21 cellular contexts compared by ENCODE assay signal in genomic region chr4:3629665-3630064, GRCh38.
DNase-seq lines count a peak whose midpoint lies in the region; ATAC-seq and TF ChIP-seq lines count a peak whose summit lies in the region.
"Had no signal": no experiment of that assay in that cellular context is flagged by ENCODE, and none has a peak within 500 bp of the region (broad histone marks: within the 10 kb centered on the region; RNA-seq: fewer than 3 reads in every experiment).

No MANE protein-coding gene starts in this region.

- H3K36me3 Mint-ChIP-seq in activated naive CD8-positive, alpha-beta T cell treated with anti-CD3 and anti-CD28 coated beads, Interleukin-2, amount 10 ng/mL, durations not matched to agents 7 days and 5 days, result no peaks in the 10 kb centered on the region
- no peaks in the 10 kb centered on the region for H3K36me3 Mint-ChIP-seq in activated naive CD8-positive, alpha-beta T cell treated with anti-CD3 and anti-CD28 coated beads, Interleukin-2, amount 50 U/mL, for 24 hours (ENCODE audit: low read depth)
- no peaks in the 10 kb centered on the region for H3K36me3 Mint-ChIP-seq in nephron (ENCODE audit: low read depth)
- H3K36me3 Mint-ChIP-seq: CD14-positive monocyte; CD4-positive, alpha-beta memory T cell; IgD-negative memory B cell had no signal

- no peaks in the 10 kb centered on the region for H3K4me1 Mint-ChIP-seq in activated naive CD8-positive, alpha-beta T cell treated with anti-CD3 and anti-CD28 coated beads, Interleukin-2, amount 10 ng/mL, durations not matched to agents 7 days and 5 days
- H3K4me1 Mint-ChIP-seq in activated naive CD8-positive, alpha-beta T cell treated with anti-CD3 and anti-CD28 coated beads, Interleukin-2, amount 50 U/mL, for 24 hours, result no peaks in the 10 kb centered on the region
- H3K4me1 Mint-ChIP-seq in nephron, result peaks cover 23% of the 10 kb centered on the region
- H3K4me1 Mint-ChIP-seq: CD14-positive monocyte; CD4-positive, alpha-beta memory T cell had no signal

- no peaks in the 10 kb centered on the region for H3K79me2 ChIP-seq in osteoblast (ENCODE audit: insufficient read depth, low read length)

- no peak overlapping the region for H3K27ac Mint-ChIP-seq in activated naive CD8-positive, alpha-beta T cell treated with anti-CD3 and anti-CD28 coated beads, Interleukin-2, amount 10 ng/mL, durations not matched to agents 7 days and 5 days
- no peak overlapping the region for H3K27ac Mint-ChIP-seq in activated naive CD8-positive, alpha-beta T cell treated with anti-CD3 and anti-CD28 coated beads, Interleukin-2, amount 50 U/mL, for 24 hours
- peak overlapping the region in 2 of 3 experiments; percentile 10 to 82 for H3K27ac Mint-ChIP-seq in nephron
- H3K27ac Mint-ChIP-seq: CD4-positive, alpha-beta memory T cell; GM23338; HFFc6; IgD-negative memory B cell had no signal

- H4K20me1 ChIP-seq in osteoblast (ENCODE audit: insufficient read depth, low read length), result no peaks in the 10 kb centered on the region
- H4K20me1 ChIP-seq: BLaER1 had no signal

- no peak for ATAC-seq in activated naive CD8-positive, alpha-beta T cell treated with anti-CD3 and anti-CD28 coated beads, Interleukin-2, amount 10 ng/mL, durations not matched to agents 7 days and 5 days (ENCODE audit: low read depth)
- ATAC-seq in activated naive CD8-positive, alpha-beta T cell treated with anti-CD3 and anti-CD28 coated beads, Interleukin-2, amount 50 U/mL, for 24 hours, result no peak
- ATAC-seq in GM19351 (IDR thresholded peaks at IDR 0.05; ENCODE audit: unreplicated experiment) (no peak), HG03378 (IDR thresholded peaks at IDR 0.05; ENCODE audit: unreplicated experiment) (no peak)
- ATAC-seq: GM12878, HCT116, HepG2 had no signal

- no peak overlapping the region for H3K4me3 ChIP-seq in osteoblast (ENCODE audit: insufficient read depth, low read length)
- H3K4me3 ChIP-seq: BLaER1, GM12878, GM23338 had no signal

- no peaks in the 10 kb centered on the region for H3K9me3 Mint-ChIP-seq in activated naive CD8-positive, alpha-beta T cell treated with anti-CD3 and anti-CD28 coated beads, Interleukin-2, amount 10 ng/mL, durations not matched to agents 7 days and 5 days
- no peaks in the 10 kb centered on the region for H3K9me3 Mint-ChIP-seq in activated naive CD8-positive, alpha-beta T cell treated with anti-CD3 and anti-CD28 coated beads, Interleukin-2, amount 50 U/mL, for 24 hours
- peaks cover 3% of the 10 kb centered on the region for H3K9me3 Mint-ChIP-seq in nephron

- H3K4me1 ChIP-seq in osteoblast (ENCODE audit: insufficient read depth, low read length), result peaks cover 3% of the 10 kb centered on the region

- H3K36me3 ChIP-seq in osteoblast (ENCODE audit: insufficient read depth, low read length), result no peaks in the 10 kb centered on the region
- H3K36me3 ChIP-seq: BLaER1 had no signal

- H3K9me3 ChIP-seq in osteoblast (ENCODE audit: low read depth, low read length), result no peaks in the 10 kb centered on the region
- H3K9me3 ChIP-seq: BLaER1 had no signal

- H2AFZ ChIP-seq in osteoblast (ENCODE audit: low read length), result no peak overlapping the region
- H2AFZ ChIP-seq: GM23338 had no signal

- no peak overlapping the region for H3K4me3 Mint-ChIP-seq in activated naive CD8-positive, alpha-beta T cell treated with anti-CD3 and anti-CD28 coated beads, Interleukin-2, amount 10 ng/mL, durations not matched to agents 7 days and 5 days
- H3K4me3 Mint-ChIP-seq in activated naive CD8-positive, alpha-beta T cell treated with anti-CD3 and anti-CD28 coated beads, Interleukin-2, amount 50 U/mL, for 24 hours, result no peak overlapping the region
- no peak overlapping the region for H3K4me3 Mint-ChIP-seq in nephron
- H3K4me3 Mint-ChIP-seq: CD4-positive, alpha-beta memory T cell; GM23338; HFFc6; IgD-negative memory B cell had no signal

- H3K27me3 Mint-ChIP-seq in activated naive CD8-positive, alpha-beta T cell treated with anti-CD3 and anti-CD28 coated beads, Interleukin-2, amount 10 ng/mL, durations not matched to agents 7 days and 5 days, result peaks cover 4% of the 10 kb centered on the region
- peaks cover 16% of the 10 kb centered on the region for H3K27me3 Mint-ChIP-seq in activated naive CD8-positive, alpha-beta T cell treated with anti-CD3 and anti-CD28 coated beads, Interleukin-2, amount 50 U/mL, for 24 hours
- peaks cover 17% of the 10 kb centered on the region for H3K27me3 Mint-ChIP-seq in nephron (ENCODE audit: low read depth)

- H3K27me3 ChIP-seq in osteoblast (ENCODE audit: insufficient read depth, low read length), result peaks cover 12% of the 10 kb centered on the region
- H3K27me3 ChIP-seq: BLaER1 had no signal

- POLR2A ChIA-PET in activated naive CD8-positive, alpha-beta T cell treated with anti-CD3 and anti-CD28 coated beads, Interleukin-2, amount 10 ng/mL, durations not matched to agents 7 days and 5 days (lab: Charles Lee), result no interaction called here

- no peak overlapping the region for H3K27ac ChIP-seq in osteoblast (ENCODE audit: low read depth, low read length)
- H3K27ac ChIP-seq: BLaER1 had no signal

- H3K4me2 ChIP-seq in osteoblast (ENCODE audit: insufficient read depth, low read length), result no peak overlapping the region
- H3K4me2 ChIP-seq: GM23338 had no signal

- no peak for TF ChIP-seq CTCF in nephron (IDR thresholded peaks at IDR 0.05; ENCODE audit: unreplicated experiment in 3 of 3)
- TF ChIP-seq CTCF in osteoblast (IDR thresholded peaks at IDR 0.05; ENCODE audit: extremely low read depth, low read depth, low read length), result no peak

- DNase-seq in activated naive CD8-positive, alpha-beta T cell treated with anti-CD3 and anti-CD28 coated beads, Interleukin-2, amount 10 ng/mL, durations not matched to agents 7 days and 5 days, result peak; percentile 4
- DNase-seq in activated naive CD8-positive, alpha-beta T cell treated with anti-CD3 and anti-CD28 coated beads, Interleukin-2, amount 50 U/mL, for 24 hours, result no peak
- peak; percentile 68 for DNase-seq in osteoblast (ENCODE audit: insufficient read length, low spot score, missing footprints)
- no peak for DNase-seq in DMS53 treated with DMSO at 0.1 percent for 48 hours (lab: John Stamatoyannopoulos, UW; ENCODE audit: unreplicated experiment)
- DNase-seq: 8988T, DMS153, DMS79 treated with DMSO at 0.1 percent for 48 hours, GF-D8, H7, HFFc6 had no signal

Comparison
In these comparisons a context has a peak if more than half of its experiments do, and no peak if none do; other contexts are left out.
1. DNase-seq: peak in activated naive CD8-positive, alpha-beta T cell treated with anti-CD3 and anti-CD28 coated beads, Interleukin-2, amount 10 ng/mL, durations not matched to agents 7 days and 5 days (single experiment) and osteoblast (single experiment); none in activated naive CD8-positive, alpha-beta T cell treated with anti-CD3 and anti-CD28 coated beads, Interleukin-2, amount 50 U/mL, for 24 hours (single experiment) and DMS53 treated with DMSO at 0.1 percent for 48 hours (single experiment).
2. H3K27ac Mint-ChIP-seq: peak in nephron (2 of 3); none in activated naive CD8-positive, alpha-beta T cell treated with anti-CD3 and anti-CD28 coated beads, Interleukin-2, amount 10 ng/mL, durations not matched to agents 7 days and 5 days (single experiment) and activated naive CD8-positive, alpha-beta T cell treated with anti-CD3 and anti-CD28 coated beads, Interleukin-2, amount 50 U/mL, for 24 hours (single experiment).